Comparison of ENCODE assay signal across 3 cellular contexts in genomic region chr5:141306630-141307029, GRCh38.
TF ChIP-seq lines count a peak whose summit lies in the region.

No MANE protein-coding gene starts in this region.

TF ChIP-seq in SK-N-SH treated with all-trans-retinoic acid at 6 μM for 48 hours, 23 proteins besides CTCF, POLR2A, EP300 and RAD21:
- TF ChIP-seq ZNF8 (CRISPR knock-in tag; IDR thresholded peaks at IDR 0.05) (peak; percentile 69; the same call in 1 of the 2 replicates), CSDC2 (CRISPR knock-in tag; IDR thresholded peaks at IDR 0.05) (no peak)

TF ChIP-seq in SK-N-SH, 30 proteins besides CTCF, POLR2A, EP300 and RAD21:
- TF ChIP-seq RFX5 (IDR thresholded peaks at IDR 0.05; ENCODE audit: low read length) (no peak), RXRA (IDR thresholded peaks at IDR 0.05; ENCODE audit: borderline replicate concordance, low read depth) (no peak), USF2 (IDR thresholded peaks at IDR 0.05; ENCODE audit: borderline replicate concordance, low read depth, low read length) (no peak), TCF12 (IDR thresholded peaks at IDR 0.05) (no peak), SIN3A (IDR thresholded peaks at IDR 0.05; ENCODE audit: borderline replicate concordance, low read depth, low read length) (no peak), ZBTB33 (IDR thresholded peaks at IDR 0.05; ENCODE audit: borderline replicate concordance, low read depth) (no peak), TEAD4 (IDR thresholded peaks at IDR 0.05; ENCODE audit: borderline replicate concordance, insufficient read depth) (no peak), EZH2phosphoT487 (IDR thresholded peaks at IDR 0.05; ENCODE audit: borderline replicate concordance, low read depth) (no peak), NRF1 (IDR thresholded peaks at IDR 0.05; ENCODE audit: low read depth, low read length) (no peak), MEF2A (IDR thresholded peaks at IDR 0.05; ENCODE audit: borderline replicate concordance, low read depth) (no peak)
- TF ChIP-seq, protein P1, sequence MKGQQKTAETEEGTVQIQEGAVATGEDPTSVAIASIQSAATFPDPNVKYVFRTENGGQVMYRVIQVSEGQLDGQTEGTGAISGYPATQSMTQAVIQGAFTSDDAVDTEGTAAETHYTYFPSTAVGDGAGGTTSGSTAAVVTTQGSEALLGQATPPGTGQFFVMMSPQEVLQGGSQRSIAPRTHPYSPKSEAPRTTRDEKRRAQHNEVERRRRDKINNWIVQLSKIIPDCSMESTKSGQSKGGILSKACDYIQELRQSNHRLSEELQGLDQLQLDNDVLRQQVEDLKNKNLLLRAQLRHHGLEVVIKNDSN (IDR thresholded peaks at IDR 0.05; ENCODE audit: borderline replicate concordance, low read depth) = no peak

TF ChIP-seq in K562, 482 proteins besides CTCF, POLR2A, EP300 and RAD21:
- TF ChIP-seq RBM25 (IDR thresholded peaks at IDR 0.05; ENCODE audit: low read depth, low read length, severe bottlenecking) (peak; percentile 41), BCLAF1 (IDR thresholded peaks at IDR 0.05; ENCODE audit: borderline replicate concordance in 1 of 2, control insufficient read depth in 1 of 2, low read depth in 2 of 2, low read length in 1 of 2) (no peak), PTTG1 (tag; IDR thresholded peaks at IDR 0.05; ENCODE audit: low read depth) (no peak), THRAP3 (IDR thresholded peaks at IDR 0.05; ENCODE audit: borderline replicate concordance) (no peak), ZNF146 (CRISPR knock-in tag; IDR thresholded peaks at IDR 0.05; ENCODE audit: unreplicated experiment) (peak; percentile 69)
